Comparison of ENCODE assay signal across 8 cellular contexts in the genomic region with DNA sequence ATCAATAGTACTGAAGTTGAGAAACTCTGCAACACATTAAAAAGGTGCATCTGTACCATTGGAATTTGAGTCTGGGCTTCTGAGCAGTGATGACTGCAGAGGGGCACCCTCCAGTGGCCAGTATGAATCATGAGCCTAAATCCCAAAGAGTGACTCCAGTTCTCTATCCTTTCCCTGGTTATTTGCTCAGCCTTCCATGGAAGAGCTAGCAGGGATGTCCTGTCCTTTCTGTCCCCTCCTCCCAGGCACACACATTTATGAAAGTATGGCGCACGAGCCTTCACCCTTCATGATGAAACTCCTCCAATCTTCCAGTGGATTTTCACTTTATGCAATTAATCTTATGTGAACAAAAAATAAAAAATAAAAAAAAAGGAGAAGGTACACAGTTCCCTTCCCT.
A peak's percentile ranks its signal among the peaks of the same experiment; 100 is the strongest.
DNase-seq lines count a peak whose midpoint lies in the region; ATAC-seq and TF ChIP-seq lines count a peak whose summit lies in the region.

No MANE protein-coding gene starts in this region.

- no peaks in the 10 kb centered on the region for H3K9me3 ChIP-seq in MM.1S (replicated peaks; ENCODE audit: insufficient read depth, low read length)

- no peak overlapping the region for H2AFZ ChIP-seq in MM.1S (ENCODE audit: low read length)

- no peaks in the 10 kb centered on the region for H3K9me3 Mint-ChIP-seq in nephron

- no peak overlapping the region for H3K4me2 ChIP-seq in MM.1S (ENCODE audit: low read depth, low read length)

- peaks cover 33% of the 10 kb centered on the region for H3K4me1 ChIP-seq in MM.1S (ENCODE audit: low read length)

- H3K9ac ChIP-seq in MM.1S (ENCODE audit: low read length) = no peak overlapping the region

- H3K79me2 ChIP-seq in MM.1S (ENCODE audit: low read length) = no peaks in the 10 kb centered on the region

- no peaks in the 10 kb centered on the region for H3K36me3 ChIP-seq in MM.1S (replicated peaks; ENCODE audit: insufficient read depth, low read length)

- peak; percentile 77 for DNase-seq in ELR (ENCODE audit: low read depth)
- DNase-seq in MM.1S = no peak
- peak; percentile 21 for DNase-seq in cerebellar cortex (ENCODE audit: low spot score)
- DNase-seq in stimulated activated CD4-positive, alpha-beta T cell treated with anti-CD3 and anti-CD28 coated beads, Interleukin-2, amount 100 ng/mL, for 24 hours = no peak
- no peak for DNase-seq in NCI-H345 (lab: John Stamatoyannopoulos, UW)

- peak overlapping the region in 1 of 3 experiments; percentile 47 for H3K27ac Mint-ChIP-seq in nephron

- ATAC-seq in GM21529 (IDR thresholded peaks at IDR 0.05; ENCODE audit: unreplicated experiment) (no peak), GM19455 (IDR thresholded peaks at IDR 0.05; ENCODE audit: unreplicated experiment) (no peak)

- no peak overlapping the region for H3K4me3 Mint-ChIP-seq in nephron

- no peaks in the 10 kb centered on the region for H4K20me1 ChIP-seq in MM.1S (ENCODE audit: insufficient read depth, low read length)

- no peaks in the 10 kb centered on the region for H3K27me3 Mint-ChIP-seq in nephron (ENCODE audit: low read depth)

- no peak overlapping the region for H3K4me3 ChIP-seq in MM.1S (ENCODE audit: low read length)

- H3K36me3 Mint-ChIP-seq in nephron (ENCODE audit: low read depth) = no peaks in the 10 kb centered on the region

- peaks cover 21% of the 10 kb centered on the region for H3F3A ChIP-seq in MM.1S (ENCODE audit: insufficient read depth, low read length)

- no peaks in the 10 kb centered on the region for H3K27me3 ChIP-seq in MM.1S (replicated peaks; ENCODE audit: insufficient read depth, low read length)

- H3K9me2 ChIP-seq in MM.1S (replicated peaks; ENCODE audit: insufficient read depth, low read length) = no peaks in the 10 kb centered on the region

- H3K27ac ChIP-seq in MM.1S (ENCODE audit: low read length) = no peak overlapping the region

- TF ChIP-seq CTCF in MM.1S (IDR thresholded peaks at IDR 0.05; ENCODE audit: low read length) (peak; percentile 62), nephron (IDR thresholded peaks at IDR 0.05; ENCODE audit: unreplicated experiment in 3 of 3) (peak; percentile 38 to 55 (median 54))

- peaks cover 34% of the 10 kb centered on the region for H3K4me1 Mint-ChIP-seq in nephron

Comparison
In these comparisons a context has a peak if more than half of its experiments do, and no peak if none do; other contexts are left out.
1. DNase-seq: peak in ELR (single experiment) and cerebellar cortex (single experiment); none in MM.1S (single experiment), stimulated activated CD4-positive, alpha-beta T cell treated with anti-CD3 and anti-CD28 coated beads, Interleukin-2, amount 100 ng/mL, for 24 hours (0 of 2) and NCI-H345 (single experiment).